ENCODE assay signal across 8 cellular contexts in the genomic region with DNA sequence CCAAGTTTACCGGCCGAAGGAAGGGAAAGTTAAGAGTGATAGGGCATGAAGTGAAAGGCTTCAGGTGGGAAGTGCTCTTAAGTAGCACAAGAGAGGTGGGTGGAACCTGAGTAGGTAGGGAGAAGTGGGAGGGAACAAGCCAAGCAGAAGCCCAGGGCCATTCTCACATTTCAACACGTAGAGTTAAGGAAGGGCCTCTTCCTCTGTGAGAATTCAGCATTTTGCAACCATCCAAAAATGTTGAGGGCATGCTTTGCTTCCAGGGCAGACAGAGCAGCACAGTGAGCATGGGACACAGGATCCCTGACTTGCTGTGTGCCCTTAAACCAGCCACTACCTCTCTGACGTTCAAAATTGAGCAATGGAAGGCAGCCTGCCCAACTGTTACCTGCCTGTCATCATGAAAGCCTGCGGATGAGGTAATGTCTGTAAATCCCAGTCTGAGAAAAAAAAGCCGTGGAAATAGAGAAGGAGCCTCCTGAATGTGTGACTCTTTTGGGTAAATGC. TPM values are rescaled to one million over a fixed set of nuclear protein-coding genes. Genes with fewer than 3 reads are reported as not detected.
DNase-seq lines count a peak whose midpoint lies in the region; ATAC-seq and TF ChIP-seq lines count a peak whose summit lies in the region.

No MANE protein-coding gene starts in this region.

- H3K27me3 Mint-ChIP-seq in T-helper 1 cell treated with Interleukin-12 subunit alpha and Interleukin-12 subunit beta and Interleukin-4 antibody, amounts not matched to agents 30 μg/mL and 1 μg/mL, for 36 hours (ENCODE audit: low read depth) = no peaks in the 10 kb centered on the region

- H3K27ac Mint-ChIP-seq in T-helper 1 cell treated with Interleukin-12 subunit alpha and Interleukin-12 subunit beta and Interleukin-4 antibody, amounts not matched to agents 30 μg/mL and 1 μg/mL, for 36 hours = peak overlapping the region; percentile 94

- peaks cover 40% of the 10 kb centered on the region for H3K36me3 Mint-ChIP-seq in T-helper 1 cell treated with Interleukin-12 subunit alpha and Interleukin-12 subunit beta and Interleukin-4 antibody, amounts not matched to agents 30 μg/mL and 1 μg/mL, for 36 hours (ENCODE audit: low read depth)

- no peaks in the 10 kb centered on the region for H3K27me3 ChIP-seq in dorsolateral prefrontal cortex

- ATAC-seq in GM21723 (IDR thresholded peaks at IDR 0.05; ENCODE audit: unreplicated experiment) (no peak), GM21360 (IDR thresholded peaks at IDR 0.05; ENCODE audit: unreplicated experiment) (no peak)

- no peak for TF ChIP-seq CTCF in dorsolateral prefrontal cortex (IDR thresholded peaks at IDR 0.05 in 54 of 56, conservative IDR thresholded peaks at IDR 0.05 in 2 of 56; ENCODE audit: low read depth in 1 of 56, partially characterized antibody in 56 of 56)

- H3K27ac ChIP-seq in dorsolateral prefrontal cortex = peak overlapping the region in 54 of 59 donors; percentile 2 to 90 (median 72)

- DNase-seq in T-helper 1 cell (no peak), NCI-H510A treated with DMSO at 0.1 percent for 48 hours (lab: John Stamatoyannopoulos, UW) (peak; percentile 20), dorsolateral prefrontal cortex (no peak), renal cortical epithelial cell (ENCODE audit: low read depth) (peak; percentile 24), T-helper 9 cell (no peak)

- H3K4me3 Mint-ChIP-seq in T-helper 1 cell treated with Interleukin-12 subunit alpha and Interleukin-12 subunit beta and Interleukin-4 antibody, amounts not matched to agents 30 μg/mL and 1 μg/mL, for 36 hours = peak overlapping the region; percentile 76

- H3K9me3 Mint-ChIP-seq in T-helper 1 cell treated with Interleukin-12 subunit alpha and Interleukin-12 subunit beta and Interleukin-4 antibody, amounts not matched to agents 30 μg/mL and 1 μg/mL, for 36 hours = no peaks in the 10 kb centered on the region

- intact Hi-C loops in dorsolateral prefrontal cortex (cut with DNase I) = loop anchor here (10.0 kb wide), 1 partner anchor 124 kb away; the partner anchor contains the start of gene MED7 (in 2 of the 2)

- H3K4me3 ChIP-seq in dorsolateral prefrontal cortex = peak overlapping the region in 33 of 59 donors; percentile 3 to 97 (median 84)

- peaks cover 78% of the 10 kb centered on the region for H3K4me1 Mint-ChIP-seq in T-helper 1 cell treated with Interleukin-12 subunit alpha and Interleukin-12 subunit beta and Interleukin-4 antibody, amounts not matched to agents 30 μg/mL and 1 μg/mL, for 36 hours (ENCODE audit: low read depth)

RNA-seq across cellular contexts. Expression of gene CYFIP2, which starts 3.3 kb away (rescaled TPM):
- 100 to 1,000 TPM; 150 to 487 (median 373) TPM for total RNA-seq in dorsolateral prefrontal cortex
- total RNA-seq in renal cortical epithelial cell = 38.7 and 57.9 TPM in 2 replicates

Comparison
In these comparisons a context has a peak if more than half of its experiments do, and no peak if none do; other contexts are left out.
1. DNase-seq: peak in NCI-H510A treated with DMSO at 0.1 percent for 48 hours (single experiment) and renal cortical epithelial cell (single experiment); none in T-helper 1 cell (0 of 5), dorsolateral prefrontal cortex (0 of 10) and T-helper 9 cell (single experiment).